In the genomic region with DNA sequence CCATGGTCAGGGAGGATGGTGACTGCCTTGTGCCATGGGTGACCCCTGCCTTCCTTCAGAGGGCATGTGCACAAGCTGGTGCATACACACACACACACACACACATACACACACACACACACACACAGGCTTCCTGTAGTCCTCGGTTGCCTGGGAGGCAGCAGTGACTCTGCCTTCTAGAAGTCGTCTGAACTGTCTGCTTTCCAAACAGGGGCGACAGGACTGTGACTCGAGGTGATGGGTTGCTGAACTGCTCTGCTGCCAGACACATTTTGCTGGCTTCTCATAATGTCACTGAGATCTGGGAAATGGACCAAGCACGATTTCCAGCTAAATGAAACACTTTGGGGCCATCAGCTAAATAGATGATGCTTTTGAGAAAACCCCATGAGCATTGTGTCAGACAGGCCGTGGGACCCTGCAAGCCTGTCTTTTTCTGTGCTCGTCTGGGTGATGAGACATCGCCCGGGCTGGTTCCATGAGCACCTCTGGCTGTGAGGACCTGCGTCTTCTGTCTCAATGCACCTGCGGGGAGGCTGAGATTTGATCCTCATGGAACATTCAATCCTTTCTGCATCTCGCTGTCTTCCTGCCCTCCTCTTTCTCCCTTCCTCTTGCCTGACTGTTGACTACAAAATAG, we compare ENCODE assay signal across 22 cellular contexts.
DNase-seq lines count a peak whose midpoint lies in the region; ATAC-seq and TF ChIP-seq lines count a peak whose summit lies in the region.
"Had no signal": no experiment of that assay in that cellular context is flagged by ENCODE, and none has a peak within 500 bp of the region (broad histone marks: within the 10 kb centered on the region; RNA-seq: fewer than 3 reads in every experiment).

No MANE protein-coding gene starts in this region.

- ATAC-seq in GM21526 (IDR thresholded peaks at IDR 0.05; ENCODE audit: low FRiP score, unreplicated experiment), result no peak
- ATAC-seq: activated CD8-positive, alpha-beta T cell treated with anti-CD3 and anti-CD28 coated beads, Interleukin-2, amount 10 ng/mL, durations not matched to agents 7 days and 5 days; CD8-positive, alpha-beta T cell; stimulated activated naive B cell treated with anti-CD40 and anti-IgM and Interleukin-4, amounts not matched to agents 10 μg/mL and 1 μg/mL and 100 μg/mL, for 72 hours had no signal

- no peaks in the 10 kb centered on the region for H3K36me3 ChIP-seq in esophagus muscularis mucosa
- H3K36me3 ChIP-seq: BE2C, breast epithelium had no signal

- H3K4me3 ChIP-seq in esophagus muscularis mucosa, result no peak overlapping the region
- H3K4me3 ChIP-seq: breast epithelium had no signal

- DNase-seq in AG08395 (ENCODE audit: low spot score) (peak; percentile 38), M059J (ENCODE audit: low read depth) (peak; percentile 60), esophagus muscularis mucosa (ENCODE audit: extremely low spot score) (peak; percentile 85), neural crest cell (ENCODE audit: low read depth, low spot score) (no peak), T1000 (lab: John Stamatoyannopoulos, UW) (no peak), NCI-H2171 treated with DMSO at 0.1 percent for 48 hours (lab: John Stamatoyannopoulos, UW) (no peak)
- no peak for DNase-seq in activated CD4-positive, CD25-positive, alpha-beta regulatory T cell (lab: John Stamatoyannopoulos, UW)
- DNase-seq: activated CD8-positive, alpha-beta T cell treated with anti-CD3 and anti-CD28 coated beads, Interleukin-2, amount 10 ng/mL, durations not matched to agents 7 days and 5 days; activated naive CD4-positive, alpha-beta T cell treated with anti-CD3 and anti-CD28 coated beads, Interleukin-2, amount 50 U/mL, for 16 hours; amniotic stem cell; BE2C; H7; immature natural killer cell; NCI-H1436 treated with DMSO at 0.1 percent for 48 hours; NCI-H2081 treated with DMSO at 0.1 percent for 48 hours; NCI-H226; SHP77; stimulated activated naive B cell treated with anti-CD40 and anti-IgM and Interleukin-4, amounts not matched to agents 10 μg/mL and 1 μg/mL and 100 μg/mL, for 72 hours had no signal

- intact Hi-C loops in esophagus muscularis mucosa (cut with DNase I), result loop anchor here (10.0 kb wide), 1 partner anchor 423 kb away; no protein-coding TSS in a partner anchor

- 79% methylated on average over 12 of the region's 12 CpGs for WGBS in esophagus muscularis mucosa

- no peak overlapping the region for H3K27ac ChIP-seq in esophagus muscularis mucosa (replicated peaks in 1 of 4)
- H3K27ac ChIP-seq: breast epithelium, HL-60 had no signal

- no peak overlapping the region for H3K4me3 Mint-ChIP-seq in neural crest cell
- H3K4me3 Mint-ChIP-seq: activated CD8-positive, alpha-beta T cell treated with anti-CD3 and anti-CD28 coated beads, Interleukin-2, amount 10 ng/mL, durations not matched to agents 7 days and 5 days; CD8-positive, alpha-beta T cell; immature natural killer cell; stimulated activated naive B cell treated with anti-CD40 and anti-IgM and Interleukin-4, amounts not matched to agents 10 μg/mL and 1 μg/mL and 100 μg/mL, for 72 hours had no signal

- peaks cover 3% of the 10 kb centered on the region for H3K27me3 Mint-ChIP-seq in neural crest cell (ENCODE audit: low read depth)

- TF ChIP-seq CTCF in esophagus muscularis mucosa (IDR thresholded peaks at IDR 0.05) (no peak), neural crest cell (conservative IDR thresholded peaks at IDR 0.05) (no peak)

- TF ChIP-seq EP300 in esophagus muscularis mucosa (IDR thresholded peaks at IDR 0.05), result no peak

- TF ChIP-seq POLR2A in esophagus muscularis mucosa (IDR thresholded peaks at IDR 0.05; ENCODE audit: low read depth), result no peak

- H3K27ac Mint-ChIP-seq in neural crest cell (ENCODE audit: unreplicated experiment), result peak overlapping the region; percentile 79
- H3K27ac Mint-ChIP-seq: activated CD8-positive, alpha-beta T cell treated with anti-CD3 and anti-CD28 coated beads, Interleukin-2, amount 10 ng/mL, durations not matched to agents 7 days and 5 days; CD8-positive, alpha-beta T cell; immature natural killer cell; stimulated activated naive B cell treated with anti-CD40 and anti-IgM and Interleukin-4, amounts not matched to agents 10 μg/mL and 1 μg/mL and 100 μg/mL, for 72 hours had no signal

- no peaks in the 10 kb centered on the region for H3K9me3 Mint-ChIP-seq in neural crest cell
- H3K9me3 Mint-ChIP-seq: CD8-positive, alpha-beta T cell; immature natural killer cell had no signal

- no peaks in the 10 kb centered on the region for H3K36me3 Mint-ChIP-seq in neural crest cell (ENCODE audit: low read depth)
- H3K36me3 Mint-ChIP-seq: CD8-positive, alpha-beta T cell; immature natural killer cell; stimulated activated naive B cell treated with anti-CD40 and anti-IgM and Interleukin-4, amounts not matched to agents 10 μg/mL and 1 μg/mL and 100 μg/mL, for 72 hours had no signal

- no peaks in the 10 kb centered on the region for H3K4me1 ChIP-seq in esophagus muscularis mucosa
- H3K4me1 ChIP-seq: BE2C, breast epithelium had no signal

- H3K4me1 Mint-ChIP-seq in neural crest cell, result no peaks in the 10 kb centered on the region
- H3K4me1 Mint-ChIP-seq: immature natural killer cell; stimulated activated naive B cell treated with anti-CD40 and anti-IgM and Interleukin-4, amounts not matched to agents 10 μg/mL and 1 μg/mL and 100 μg/mL, for 72 hours had no signal

- H3K27me3 ChIP-seq in esophagus muscularis mucosa, result no peaks in the 10 kb centered on the region
- H3K27me3 ChIP-seq: BE2C, breast epithelium had no signal

- peaks cover 0 to 4% (median 0%) of the 10 kb centered on the region in 4 donors for H3K9me3 ChIP-seq in esophagus muscularis mucosa
- H3K9me3 ChIP-seq: BE2C, breast epithelium had no signal

Comparison
In these comparisons a context has a peak if more than half of its experiments do, and no peak if none do; other contexts are left out.
1. DNase-seq: peak in AG08395 (single experiment), M059J (single experiment) and esophagus muscularis mucosa (single experiment); none in neural crest cell (single experiment), T1000 (single experiment), activated CD4-positive, CD25-positive, alpha-beta regulatory T cell (0 of 4) and NCI-H2171 treated with DMSO at 0.1 percent for 48 hours (single experiment).